In the genomic region with DNA sequence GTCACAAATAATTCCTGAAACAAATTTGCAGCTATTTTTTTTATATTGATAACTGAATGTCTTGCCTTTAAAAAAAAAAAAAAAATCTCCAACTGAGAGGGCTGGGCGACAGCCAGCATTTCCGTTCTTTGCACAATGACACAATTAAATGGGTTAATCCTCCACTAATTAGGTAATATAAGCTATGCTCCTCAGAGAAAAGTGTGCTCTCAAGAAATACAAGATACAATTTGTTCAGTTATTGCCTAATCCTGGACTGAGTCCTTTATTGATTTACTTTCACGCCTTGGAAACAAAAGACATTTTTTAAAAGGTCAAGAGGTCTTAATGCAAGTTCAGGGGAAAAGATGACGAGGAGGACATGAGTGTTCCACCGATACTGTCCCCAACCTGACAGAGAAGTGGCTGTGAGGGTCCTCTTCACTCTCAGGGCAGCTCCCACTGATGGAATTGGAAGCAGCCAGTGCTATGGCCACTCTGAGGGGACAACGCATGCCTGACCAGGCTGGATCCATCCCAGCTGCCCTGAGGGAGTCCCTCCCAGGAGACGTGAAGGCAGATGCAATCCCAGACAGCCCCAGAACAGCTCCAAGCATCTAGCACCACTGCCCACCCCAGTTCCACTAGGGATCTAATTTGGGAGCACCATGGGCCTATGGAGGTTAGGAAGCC, we compare ENCODE assay signal across 9 cellular contexts.
"Had no signal": no experiment of that assay in that cellular context is flagged by ENCODE, and none has a peak within 500 bp of the region (broad histone marks: within the 10 kb centered on the region; RNA-seq: fewer than 3 reads in every experiment).

No MANE protein-coding gene starts in this region.

- H3K27me3 ChIP-seq: foreskin keratinocyte, thyroid gland had no signal

- H3K27ac Mint-ChIP-seq: activated T-helper 1 cell treated with anti-CD3 and anti-CD28 coated beads, Interleukin-12 subunit alpha, Interleukin-12 subunit beta, Interleukin-2, Interleukin-4 antibody, amounts not matched to agents 30 ng/mL and 10 ng/mL and 1 ng/mL, durations not matched to agents 14 hours and 24 hours and 36 hours had no signal

- DNase-seq: activated CD4-positive, alpha-beta T cell treated with anti-CD3 and anti-CD28 coated beads for 48 hours; activated naive CD4-positive, alpha-beta T cell treated with Interleukin-2 at 50 U/mL for 16 hours; foreskin keratinocyte; head of caudate nucleus; left colon; retina; thyroid gland had no signal

- ATAC-seq: foreskin keratinocyte, left colon had no signal

- H3K4me3 ChIP-seq: skin epidermis, thyroid gland had no signal

- H3K9me3 ChIP-seq: thyroid gland had no signal

- H3K9me3 Mint-ChIP-seq: activated T-helper 1 cell treated with anti-CD3 and anti-CD28 coated beads, Interleukin-12 subunit alpha, Interleukin-12 subunit beta, Interleukin-2, Interleukin-4 antibody, amounts not matched to agents 30 ng/mL and 10 ng/mL and 1 ng/mL, durations not matched to agents 14 hours and 24 hours and 36 hours had no signal

- H3K4me3 Mint-ChIP-seq: activated T-helper 1 cell treated with anti-CD3 and anti-CD28 coated beads, Interleukin-12 subunit alpha, Interleukin-12 subunit beta, Interleukin-2, Interleukin-4 antibody, amounts not matched to agents 30 ng/mL and 10 ng/mL and 1 ng/mL, durations not matched to agents 14 hours and 24 hours and 36 hours had no signal

- H3K27ac ChIP-seq: foreskin keratinocyte, skin epidermis, thyroid gland had no signal

- H3K4me1 ChIP-seq: foreskin keratinocyte, thyroid gland had no signal
